ENCODE assay signal across 32 cellular contexts in genomic region chr13:53941588-53942190, GRCh38.
"Had no signal": no experiment of that assay in that cellular context is flagged by ENCODE, and none has a peak within 500 bp of the region (broad histone marks: within the 10 kb centered on the region; RNA-seq: fewer than 3 reads in every experiment).

No MANE protein-coding gene starts in this region.

- H3K79me2 ChIP-seq: hepatocyte had no signal

- H3K36me3 Mint-ChIP-seq: activated CD4-positive, alpha-beta memory T cell treated with anti-CD3 and anti-CD28 coated beads for 36 hours; activated naive CD8-positive, alpha-beta T cell treated with anti-CD3 and anti-CD28 coated beads, Interleukin-2, amount 10 ng/mL, durations not matched to agents 7 days and 5 days; immature natural killer cell; stimulated activated effector memory CD8-positive, alpha-beta T cell treated with anti-CD3 and anti-CD28 coated beads, Interleukin-12 subunit alpha, Interleukin-12 subunit beta, amount 100 ng/mL, for 72 hours had no signal

- ATAC-seq: effector memory CD8-positive, alpha-beta T cell; gastroesophageal sphincter; natural killer cell treated with Interleukin-12 subunit alpha and Interleukin-12 subunit beta and Interleukin-15 and Interleukin-18, amount 100 ng/mL, for 72 hours; stimulated activated effector memory CD8-positive, alpha-beta T cell treated with anti-CD3 and anti-CD28 coated beads, Interleukin-12 subunit alpha, Interleukin-12 subunit beta, amount 100 ng/mL, for 72 hours; T-helper 17 cell had no signal

- H3K36me3 ChIP-seq: brain microvascular endothelial cell, gastroesophageal sphincter, ovary, sigmoid colon, thoracic aorta, WERI-Rb-1 had no signal

- H3K4me2 ChIP-seq: hepatocyte had no signal

- DNase-seq: activated CD4-positive, alpha-beta memory T cell treated with anti-CD3 and anti-CD28 coated beads for 36 hours; activated CD4-positive, alpha-beta T cell treated with anti-CD3 and anti-CD28 coated beads, Interleukin-2, amount 10 ng/mL, durations not matched to agents 24 days and 14 days; activated CD4-positive, CD25-positive, alpha-beta regulatory T cell treated with anti-CD3 and anti-CD28 coated beads, Interleukin-2, amount 50 U/mL, for 72 hours; activated CD8-positive, alpha-beta memory T cell treated with anti-CD3 and anti-CD28 coated beads, Interleukin-2, amount 50 U/mL, for 4 hours; activated effector memory CD4-positive, alpha-beta T cell treated with anti-CD3 and anti-CD28 coated beads, Interleukin-2, amount 50 U/mL, for 16 hours; activated naive CD4-positive, alpha-beta T cell treated with anti-CD3 and anti-CD28 coated beads for 36 hours; activated naive CD8-positive, alpha-beta T cell treated with anti-CD3 and anti-CD28 coated beads, Interleukin-2, amount 10 ng/mL, durations not matched to agents 7 days and 5 days; activated T-cell treated with anti-CD3 and anti-CD28 coated beads, Interleukin-2, amount 50 U/mL, for 1 hour; brain microvascular endothelial cell; cortex of kidney; effector memory CD8-positive, alpha-beta T cell; erythroblast; immature natural killer cell; midbrain; ovary; sigmoid colon; small intestine; stimulated activated CD4-positive, alpha-beta T cell treated with anti-CD3 and anti-CD28 coated beads, Interleukin-4, amount 100 ng/mL, for 24 hours; T-helper 17 cell; T1000; trophoblast cell; WERI-Rb-1 had no signal

- H3K4me3 ChIP-seq: gastroesophageal sphincter, hepatocyte, ovary, sigmoid colon, thoracic aorta had no signal

- H3K27me3 ChIP-seq: brain microvascular endothelial cell, gastroesophageal sphincter, hepatocyte, ovary, sigmoid colon had no signal

- H3K4me3 Mint-ChIP-seq: activated CD4-positive, alpha-beta memory T cell treated with anti-CD3 and anti-CD28 coated beads for 36 hours; activated CD4-positive, alpha-beta T cell treated with anti-CD3 and anti-CD28 coated beads, Interleukin-2, amount 10 ng/mL, durations not matched to agents 24 days and 14 days; activated naive CD4-positive, alpha-beta T cell treated with anti-CD3 and anti-CD28 coated beads for 36 hours; activated naive CD8-positive, alpha-beta T cell treated with anti-CD3 and anti-CD28 coated beads, Interleukin-2, amount 10 ng/mL, durations not matched to agents 7 days and 5 days; activated T-helper 1 cell treated with anti-CD3 and anti-CD28 coated beads, Interleukin-12 subunit alpha, Interleukin-12 subunit beta, Interleukin-2, Interleukin-4 antibody, amounts not matched to agents 30 ng/mL and 10 ng/mL and 1 ng/mL, durations not matched to agents 14 hours and 24 hours and 36 hours; effector memory CD8-positive, alpha-beta T cell; immature natural killer cell; natural killer cell treated with Interleukin-12 subunit alpha and Interleukin-12 subunit beta and Interleukin-15 and Interleukin-18, amount 100 ng/mL, for 72 hours; stimulated activated effector memory CD8-positive, alpha-beta T cell treated with anti-CD3 and anti-CD28 coated beads, Interleukin-12 subunit alpha, Interleukin-12 subunit beta, amount 100 ng/mL, for 72 hours; stimulated activated naive CD8-positive, alpha-beta T cell treated with anti-CD3 and anti-CD28 coated beads, Interleukin-15, Interleukin-2, amounts not matched to agents 100 ng/mL and 50 ng/mL, for 24 hours; T-helper 17 cell had no signal

- H3K4me1 ChIP-seq: gastroesophageal sphincter, sigmoid colon had no signal

- H3K27ac ChIP-seq: brain microvascular endothelial cell, gastroesophageal sphincter, hepatocyte, ovary, sigmoid colon, thoracic aorta, WERI-Rb-1 had no signal

- H2AFZ ChIP-seq: hepatocyte had no signal

- FAIRE-seq: astrocyte, small intestine, urothelium cell line had no signal

- H3K27ac Mint-ChIP-seq: activated CD4-positive, alpha-beta memory T cell treated with anti-CD3 and anti-CD28 coated beads for 36 hours; activated CD4-positive, alpha-beta T cell treated with anti-CD3 and anti-CD28 coated beads, Interleukin-2, amount 10 ng/mL, durations not matched to agents 24 days and 14 days; activated naive CD4-positive, alpha-beta T cell treated with anti-CD3 and anti-CD28 coated beads for 36 hours; activated naive CD8-positive, alpha-beta T cell treated with anti-CD3 and anti-CD28 coated beads, Interleukin-2, amount 10 ng/mL, durations not matched to agents 7 days and 5 days; activated T-helper 1 cell treated with anti-CD3 and anti-CD28 coated beads, Interleukin-12 subunit alpha, Interleukin-12 subunit beta, Interleukin-2, Interleukin-4 antibody, amounts not matched to agents 30 ng/mL and 10 ng/mL and 1 ng/mL, durations not matched to agents 14 hours and 24 hours and 36 hours; effector memory CD8-positive, alpha-beta T cell; immature natural killer cell; natural killer cell treated with Interleukin-12 subunit alpha and Interleukin-12 subunit beta and Interleukin-15 and Interleukin-18, amount 100 ng/mL, for 72 hours; progenitor cell of endocrine pancreas; stimulated activated effector memory CD8-positive, alpha-beta T cell treated with anti-CD3 and anti-CD28 coated beads, Interleukin-12 subunit alpha, Interleukin-12 subunit beta, amount 100 ng/mL, for 72 hours; stimulated activated naive CD8-positive, alpha-beta T cell treated with anti-CD3 and anti-CD28 coated beads, Interleukin-15, Interleukin-2, amounts not matched to agents 100 ng/mL and 50 ng/mL, for 24 hours; T-helper 17 cell had no signal

- H3K9me3 ChIP-seq: gastroesophageal sphincter, ovary, sigmoid colon, thoracic aorta had no signal

- H3K4me1 Mint-ChIP-seq: activated CD4-positive, alpha-beta T cell treated with anti-CD3 and anti-CD28 coated beads, Interleukin-2, amount 10 ng/mL, durations not matched to agents 24 days and 14 days; activated naive CD8-positive, alpha-beta T cell treated with anti-CD3 and anti-CD28 coated beads, Interleukin-2, amount 10 ng/mL, durations not matched to agents 7 days and 5 days; immature natural killer cell; stimulated activated effector memory CD8-positive, alpha-beta T cell treated with anti-CD3 and anti-CD28 coated beads, Interleukin-12 subunit alpha, Interleukin-12 subunit beta, amount 100 ng/mL, for 72 hours; T-helper 17 cell had no signal

- H3K27me3 Mint-ChIP-seq: activated CD4-positive, alpha-beta memory T cell treated with anti-CD3 and anti-CD28 coated beads for 36 hours; activated CD4-positive, alpha-beta T cell treated with anti-CD3 and anti-CD28 coated beads, Interleukin-2, amount 10 ng/mL, durations not matched to agents 24 days and 14 days; activated naive CD8-positive, alpha-beta T cell treated with anti-CD3 and anti-CD28 coated beads, Interleukin-2, amount 10 ng/mL, durations not matched to agents 7 days and 5 days; effector memory CD8-positive, alpha-beta T cell; natural killer cell treated with Interleukin-12 subunit alpha and Interleukin-12 subunit beta and Interleukin-15 and Interleukin-18, amount 100 ng/mL, for 72 hours; progenitor cell of endocrine pancreas; stimulated activated naive CD8-positive, alpha-beta T cell treated with anti-CD3 and anti-CD28 coated beads, Interleukin-15, Interleukin-2, amounts not matched to agents 100 ng/mL and 50 ng/mL, for 24 hours; T-helper 17 cell had no signal
